33 cellular contexts compared by ENCODE assay signal in the genomic region with DNA sequence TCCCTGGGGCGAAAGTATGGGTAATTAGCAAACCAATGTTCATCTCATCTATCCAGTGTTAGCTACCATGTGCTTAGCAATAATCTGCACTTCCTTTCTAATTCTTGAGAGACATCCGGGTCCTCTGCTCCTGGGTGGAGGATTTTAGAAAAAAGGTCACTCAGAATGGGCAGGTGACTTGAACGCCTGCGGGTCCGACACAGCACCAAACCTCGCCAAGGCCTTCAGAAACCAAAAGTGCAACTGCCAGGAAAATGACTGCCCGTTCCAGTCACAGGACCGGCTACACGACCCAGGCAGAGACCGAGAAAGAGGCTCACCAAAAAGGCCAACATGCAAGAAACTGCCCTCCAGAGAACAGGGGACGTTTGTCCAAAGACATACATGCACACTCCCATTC.
"Had no signal": no experiment of that assay in that cellular context is flagged by ENCODE, and none has a peak within 500 bp of the region (broad histone marks: within the 10 kb centered on the region; RNA-seq: fewer than 3 reads in every experiment).

No MANE protein-coding gene starts in this region.

- DNase-seq: Karpas-422, Kasumi-1, KG1, MG63, MM.1S, MV-4-11, NCI-H1048, NCI-H1092, NCI-H1092 treated with DMSO at 0.1 percent for 48 hours, NCI-H1105, NCI-H1105 treated with DMSO at 0.1 percent for 48 hours, NCI-H1417 treated with DMSO at 0.1 percent for 48 hours, NCI-H1436, NCI-H1436 treated with DMSO at 0.1 percent for 48 hours, NCI-H146, NCI-H1694, NCI-H1694 treated with DMSO at 0.1 percent for 48 hours, NCI-H187, NCI-H187 treated with DMSO at 0.1 percent for 48 hours, NCI-H1930, NCI-H2029, NCI-H2081, NCI-H2081 treated with DMSO at 0.1 percent for 48 hours, NCI-H2107, NCI-H2171, NCI-H2171 treated with DMSO at 0.1 percent for 48 hours, NCI-H2227 treated with DMSO at 0.1 percent for 48 hours, NCI-H226, NCI-H345, NCI-H446, NCI-H446 treated with DMSO at 0.1 percent for 48 hours, NCI-H510A had no signal

- H3K9ac ChIP-seq: KMS-11 had no signal

- H3K27me3 ChIP-seq: MG63 had no signal

- H3K4me3 ChIP-seq: MG63 had no signal

- H3K4me2 ChIP-seq: KMS-11 had no signal

- H3K36me3 ChIP-seq: MG63 had no signal

- H3K9me3 ChIP-seq: MG63 had no signal

- H3K27ac ChIP-seq: KMS-11 had no signal
